In the genomic region with DNA sequence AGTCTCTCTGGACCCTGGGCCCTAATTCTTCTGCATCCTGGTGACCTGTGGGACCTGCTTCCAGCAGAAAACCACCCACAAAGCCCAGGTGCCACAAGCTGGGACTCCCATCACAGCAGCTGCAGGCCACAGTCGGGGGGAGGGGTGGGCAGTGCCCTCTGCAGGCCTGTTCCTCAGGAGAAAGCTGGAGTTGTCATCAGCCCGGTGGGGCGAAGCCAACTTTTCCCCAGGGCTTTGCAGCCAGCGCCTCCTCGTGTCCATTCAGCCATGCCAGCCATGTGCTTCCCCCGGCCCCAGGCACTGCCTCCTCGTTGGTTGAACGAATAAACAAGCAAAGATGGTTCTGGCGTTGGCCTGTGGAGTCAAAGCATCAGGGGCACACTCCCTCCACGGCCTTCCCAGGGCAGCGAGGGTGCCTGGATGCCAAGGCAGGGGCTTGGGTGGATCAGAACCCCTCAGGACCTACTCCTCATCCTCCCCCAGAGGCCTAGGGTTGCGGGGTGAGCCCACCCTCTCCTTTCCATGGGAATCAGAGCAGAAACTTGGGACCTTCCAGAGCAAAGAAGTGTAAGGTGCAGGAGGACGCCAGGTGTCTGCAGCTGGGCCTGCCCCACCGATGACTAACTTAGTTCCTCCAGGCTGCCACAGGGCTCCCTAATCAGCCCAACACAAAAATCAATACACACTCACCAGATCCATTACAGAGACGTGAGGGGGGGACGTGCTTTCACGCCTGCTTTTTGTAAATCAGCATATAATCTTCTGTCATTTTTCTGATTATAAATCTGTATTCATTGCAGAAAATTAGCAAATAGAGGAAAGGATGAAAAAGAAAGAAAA, we compare ENCODE assay signal across 1 cellular context.
TF ChIP-seq lines count a peak whose summit lies in the region.

No MANE protein-coding gene starts in this region.

TF ChIP-seq in GM12878, 131 proteins besides CTCF, POLR2A, EP300 and RAD21 (continued from another document):
- TF ChIP-seq SMAD5 (IDR thresholded peaks at IDR 0.05; ENCODE audit: low read depth) (no peak), TCF7 (IDR thresholded peaks at IDR 0.05; ENCODE audit: borderline replicate concordance) (no peak), MTA3 (IDR thresholded peaks at IDR 0.05; ENCODE audit: borderline replicate concordance, low read length) (no peak), ESRRA (IDR thresholded peaks at IDR 0.05; ENCODE audit: low read length) (no peak), CREM (IDR thresholded peaks at IDR 0.05; ENCODE audit: low read depth) (no peak)
- TF ChIP-seq, protein P1, sequence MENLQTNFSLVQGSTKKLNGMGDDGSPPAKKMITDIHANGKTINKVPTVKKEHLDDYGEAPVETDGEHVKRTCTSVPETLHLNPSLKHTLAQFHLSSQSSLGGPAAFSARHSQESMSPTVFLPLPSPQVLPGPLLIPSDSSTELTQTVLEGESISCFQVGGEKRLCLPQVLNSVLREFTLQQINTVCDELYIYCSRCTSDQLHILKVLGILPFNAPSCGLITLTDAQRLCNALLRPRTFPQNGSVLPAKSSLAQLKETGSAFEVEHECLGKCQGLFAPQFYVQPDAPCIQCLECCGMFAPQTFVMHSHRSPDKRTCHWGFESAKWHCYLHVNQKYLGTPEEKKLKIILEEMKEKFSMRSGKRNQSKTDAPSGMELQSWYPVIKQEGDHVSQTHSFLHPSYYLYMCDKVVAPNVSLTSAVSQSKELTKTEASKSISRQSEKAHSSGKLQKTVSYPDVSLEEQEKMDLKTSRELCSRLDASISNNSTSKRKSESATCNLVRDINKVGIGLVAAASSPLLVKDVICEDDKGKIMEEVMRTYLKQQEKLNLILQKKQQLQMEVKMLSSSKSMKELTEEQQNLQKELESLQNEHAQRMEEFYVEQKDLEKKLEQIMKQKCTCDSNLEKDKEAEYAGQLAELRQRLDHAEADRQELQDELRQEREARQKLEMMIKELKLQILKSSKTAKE (IDR thresholded peaks at IDR 0.05; ENCODE audit: low read depth, poor library complexity, severe bottlenecking) = no peak
- TF ChIP-seq, protein P2, sequence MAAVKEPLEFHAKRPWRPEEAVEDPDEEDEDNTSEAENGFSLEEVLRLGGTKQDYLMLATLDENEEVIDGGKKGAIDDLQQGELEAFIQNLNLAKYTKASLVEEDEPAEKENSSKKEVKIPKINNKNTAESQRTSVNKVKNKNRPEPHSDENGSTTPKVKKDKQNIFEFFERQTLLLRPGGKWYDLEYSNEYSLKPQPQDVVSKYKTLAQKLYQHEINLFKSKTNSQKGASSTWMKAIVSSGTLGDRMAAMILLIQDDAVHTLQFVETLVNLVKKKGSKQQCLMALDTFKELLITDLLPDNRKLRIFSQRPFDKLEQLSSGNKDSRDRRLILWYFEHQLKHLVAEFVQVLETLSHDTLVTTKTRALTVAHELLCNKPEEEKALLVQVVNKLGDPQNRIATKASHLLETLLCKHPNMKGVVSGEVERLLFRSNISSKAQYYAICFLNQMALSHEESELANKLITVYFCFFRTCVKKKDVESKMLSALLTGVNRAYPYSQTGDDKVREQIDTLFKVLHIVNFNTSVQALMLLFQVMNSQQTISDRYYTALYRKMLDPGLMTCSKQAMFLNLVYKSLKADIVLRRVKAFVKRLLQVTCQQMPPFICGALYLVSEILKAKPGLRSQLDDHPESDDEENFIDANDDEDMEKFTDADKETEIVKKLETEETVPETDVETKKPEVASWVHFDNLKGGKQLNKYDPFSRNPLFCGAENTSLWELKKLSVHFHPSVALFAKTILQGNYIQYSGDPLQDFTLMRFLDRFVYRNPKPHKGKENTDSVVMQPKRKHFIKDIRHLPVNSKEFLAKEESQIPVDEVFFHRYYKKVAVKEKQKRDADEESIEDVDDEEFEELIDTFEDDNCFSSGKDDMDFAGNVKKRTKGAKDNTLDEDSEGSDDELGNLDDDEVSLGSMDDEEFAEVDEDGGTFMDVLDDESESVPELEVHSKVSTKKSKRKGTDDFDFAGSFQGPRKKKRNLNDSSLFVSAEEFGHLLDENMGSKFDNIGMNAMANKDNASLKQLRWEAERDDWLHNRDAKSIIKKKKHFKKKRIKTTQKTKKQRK (IDR thresholded peaks at IDR 0.05; ENCODE audit: low read depth, low read length) = no peak
TF ChIP-seq in GM12878: peak in this region for 0.
